Comparison of ENCODE assay signal across 10 cellular contexts in the genomic region with DNA sequence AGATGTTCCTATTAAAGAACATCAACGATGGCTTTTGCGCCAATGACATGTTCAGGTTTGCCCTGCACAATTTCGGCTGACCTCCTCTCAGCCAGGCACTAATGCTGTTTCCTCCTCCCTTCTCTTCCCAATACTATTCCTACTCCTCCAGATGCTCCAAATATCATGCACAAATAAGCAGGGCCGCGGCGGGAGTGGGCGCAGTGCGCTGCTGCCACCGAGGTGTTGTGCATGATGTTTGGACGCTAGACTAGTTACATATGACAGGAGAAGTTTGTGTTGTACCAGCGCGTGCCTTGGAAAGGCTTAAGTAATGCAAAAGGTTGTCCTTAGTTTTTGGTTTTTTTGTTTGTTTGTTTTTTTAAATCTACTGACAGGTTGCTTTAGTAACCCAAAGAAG.
"Had no signal": no experiment of that assay in that cellular context is flagged by ENCODE, and none has a peak within 500 bp of the region (broad histone marks: within the 10 kb centered on the region; RNA-seq: fewer than 3 reads in every experiment).

No MANE protein-coding gene starts in this region.

- FAIRE-seq: H1, H54 had no signal

- H3K36me3 ChIP-seq: HAP-1 had no signal

- H3K4me2 ChIP-seq: GM23338 had no signal

- H3K27ac ChIP-seq: GM23248 had no signal

- H3K4me3 ChIP-seq: GM23248, GM23338, HAP-1 had no signal

- H3K9ac ChIP-seq: GM23248 had no signal

- DNase-seq: GM23248, GOT3, H7, H9, HCEC 1CT, HFFc6 had no signal

- H3K4me1 ChIP-seq: HAP-1 had no signal

- H2AFZ ChIP-seq: GM23248, GM23338 had no signal

- H3K9me3 ChIP-seq: HAP-1 had no signal
